Comparison of ENCODE assay signal across 1 cellular context in genomic region chr5:94672746-94673145, GRCh38.
TF ChIP-seq lines count a peak whose summit lies in the region.

No MANE protein-coding gene starts in this region.

TF ChIP-seq in GM23338, 12 proteins besides CTCF, POLR2A, EP300 and RAD21 (continued from another document):
- no peak for TF ChIP-seq CREB1 (CRISPR knock-in tag; IDR thresholded peaks at IDR 0.05; ENCODE audit: low read depth)
- no peak for TF ChIP-seq ZNF462 (CRISPR knock-in tag; IDR thresholded peaks at IDR 0.05)
- TF ChIP-seq ETS1 (IDR thresholded peaks at IDR 0.05): no peak
- TF ChIP-seq JUNB (IDR thresholded peaks at IDR 0.05; ENCODE audit: unreplicated experiment): no peak
- no peak for TF ChIP-seq EZH2 (IDR thresholded peaks at IDR 0.05; ENCODE audit: low read depth, unreplicated experiment)
- TF ChIP-seq NANOG (IDR thresholded peaks at IDR 0.05; ENCODE audit: borderline replicate concordance): no peak
- TF ChIP-seq ZNF114 (CRISPR knock-in tag; IDR thresholded peaks at IDR 0.05): no peak
- TF ChIP-seq POLR2AphosphoS5 (IDR thresholded peaks at IDR 0.05; ENCODE audit: low read depth): no peak
- TF ChIP-seq ZNF331 (CRISPR knock-in tag; IDR thresholded peaks at IDR 0.05; ENCODE audit: low read depth): no peak
- no peak for TF ChIP-seq STAT1 (IDR thresholded peaks at IDR 0.05; ENCODE audit: unreplicated experiment)
- TF ChIP-seq EZH2phosphoT487 (IDR thresholded peaks at IDR 0.05; ENCODE audit: unreplicated experiment): no peak
